20 cellular contexts compared by ENCODE assay signal in the genomic region with DNA sequence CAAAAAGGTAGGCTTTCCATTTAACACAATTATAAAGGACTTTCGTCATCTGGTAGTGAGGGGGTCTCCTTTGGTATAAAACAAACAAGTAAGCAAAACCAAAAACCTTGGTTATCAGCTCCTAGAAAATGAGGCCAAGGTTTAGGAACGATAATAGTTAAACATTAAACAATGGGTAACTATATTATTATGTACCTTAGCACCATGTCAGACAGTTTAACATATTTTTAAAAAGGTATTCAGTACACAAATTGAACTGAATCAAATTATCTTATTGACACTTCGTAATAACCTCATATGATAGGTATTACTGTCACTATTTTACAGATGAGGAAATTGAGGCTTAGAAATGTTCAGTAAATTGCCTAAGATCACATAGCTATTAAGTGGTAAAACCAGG. TPM values are rescaled to one million over a fixed set of nuclear protein-coding genes. Genes with fewer than 3 reads are reported as not detected.
"Had no signal": no experiment of that assay in that cellular context is flagged by ENCODE, and none has a peak within 500 bp of the region (broad histone marks: within the 10 kb centered on the region; RNA-seq: fewer than 3 reads in every experiment).

No MANE protein-coding gene starts in this region.

- H3K9me3 ChIP-seq: MG63, SJSA1 had no signal

- H3K27ac ChIP-seq: SJSA1, SK-N-MC had no signal

- H3K36me3 ChIP-seq: MG63, SJSA1 had no signal

- H3K4me3 ChIP-seq: MG63, SJSA1, SK-N-MC had no signal

- H3K4me1 ChIP-seq: SJSA1 had no signal

- H3K27me3 ChIP-seq: MG63, SJSA1 had no signal

- DNase-seq: KBM-7, MG63, NCI-H1092, NCI-H1436, NCI-H187, NCI-H2029, NCI-H2081 treated with DMSO at 0.1 percent for 48 hours, NCI-H2171, NCI-H226, NCI-H446, NCI-H510A, NCI-H524 treated with DMSO at 0.1 percent for 48 hours, NCI-H69, NCI-H774, Right ventricle myocardium superior, RPMI8226, SIG-M5 had no signal

RNA-seq across cellular contexts. Expression of a gene that starts 32.1 kb away (rescaled TPM):
- total RNA-seq: HT-29 had no signal
